ENCODE assay signal across 1 cellular context in the genomic region with DNA sequence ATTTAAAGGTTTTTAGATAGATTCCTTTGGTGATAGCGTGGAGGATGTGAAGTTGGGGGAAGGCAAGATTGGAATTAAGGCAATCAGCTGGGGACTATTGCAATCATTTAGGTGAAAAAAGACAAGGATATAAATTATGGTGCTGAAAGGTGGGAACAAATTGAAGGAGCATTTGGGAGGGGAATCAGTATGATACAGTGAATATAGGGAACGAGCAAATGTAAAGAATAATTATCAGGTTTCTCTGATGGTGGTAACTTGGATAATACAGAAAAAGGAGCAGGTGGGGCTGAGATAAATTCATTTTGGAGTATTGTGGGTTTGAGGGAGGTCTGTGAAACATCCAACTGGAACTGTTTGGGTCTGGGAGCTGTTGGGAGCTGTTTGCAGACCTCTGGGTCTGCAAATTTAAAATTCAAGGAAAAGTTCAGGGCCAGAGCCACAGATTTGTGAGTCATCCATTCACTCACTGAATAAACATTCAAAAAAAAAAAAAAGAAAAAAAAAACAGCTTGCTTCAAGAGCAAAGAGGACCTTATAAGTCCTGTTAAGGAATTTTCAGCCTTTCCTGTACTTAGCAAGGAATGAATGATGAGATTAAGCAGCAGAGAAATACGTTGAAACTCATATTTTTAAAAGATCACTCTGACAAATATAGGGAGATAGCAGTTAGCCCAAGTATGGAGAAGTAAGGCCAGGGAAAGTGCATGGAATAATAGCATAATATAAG.
TF ChIP-seq lines count a peak whose summit lies in the region.

No MANE protein-coding gene starts in this region.

TF ChIP-seq in HepG2, 621 proteins besides CTCF, POLR2A, EP300 and RAD21 (continued from another document and continues in another):
- TF ChIP-seq YEATS4 (CRISPR knock-in tag; IDR thresholded peaks at IDR 0.05; ENCODE audit: borderline replicate concordance) = 0 out of 2 replicates have a peak, but pooled peaks have one; percentile 41
- TF ChIP-seq RNF2 (conservative IDR thresholded peaks at IDR 0.05; ENCODE audit: low read depth) = no peak
- TF ChIP-seq KLF12 (CRISPR knock-in tag; IDR thresholded peaks at IDR 0.05; ENCODE audit: borderline replicate concordance) = no peak
- no peak for TF ChIP-seq SIN3B (IDR thresholded peaks at IDR 0.05; ENCODE audit: low read length)
- TF ChIP-seq BORCS8-MEF2B (CRISPR knock-in tag; IDR thresholded peaks at IDR 0.05) = no peak
- TF ChIP-seq, protein P1, sequence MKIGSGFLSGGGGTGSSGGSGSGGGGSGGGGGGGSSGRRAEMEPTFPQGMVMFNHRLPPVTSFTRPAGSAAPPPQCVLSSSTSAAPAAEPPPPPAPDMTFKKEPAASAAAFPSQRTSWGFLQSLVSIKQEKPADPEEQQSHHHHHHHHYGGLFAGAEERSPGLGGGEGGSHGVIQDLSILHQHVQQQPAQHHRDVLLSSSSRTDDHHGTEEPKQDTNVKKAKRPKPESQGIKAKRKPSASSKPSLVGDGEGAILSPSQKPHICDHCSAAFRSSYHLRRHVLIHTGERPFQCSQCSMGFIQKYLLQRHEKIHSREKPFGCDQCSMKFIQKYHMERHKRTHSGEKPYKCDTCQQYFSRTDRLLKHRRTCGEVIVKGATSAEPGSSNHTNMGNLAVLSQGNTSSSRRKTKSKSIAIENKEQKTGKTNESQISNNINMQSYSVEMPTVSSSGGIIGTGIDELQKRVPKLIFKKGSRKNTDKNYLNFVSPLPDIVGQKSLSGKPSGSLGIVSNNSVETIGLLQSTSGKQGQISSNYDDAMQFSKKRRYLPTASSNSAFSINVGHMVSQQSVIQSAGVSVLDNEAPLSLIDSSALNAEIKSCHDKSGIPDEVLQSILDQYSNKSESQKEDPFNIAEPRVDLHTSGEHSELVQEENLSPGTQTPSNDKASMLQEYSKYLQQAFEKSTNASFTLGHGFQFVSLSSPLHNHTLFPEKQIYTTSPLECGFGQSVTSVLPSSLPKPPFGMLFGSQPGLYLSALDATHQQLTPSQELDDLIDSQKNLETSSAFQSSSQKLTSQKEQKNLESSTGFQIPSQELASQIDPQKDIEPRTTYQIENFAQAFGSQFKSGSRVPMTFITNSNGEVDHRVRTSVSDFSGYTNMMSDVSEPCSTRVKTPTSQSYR (CRISPR knock-in tag; IDR thresholded peaks at IDR 0.05; ENCODE audit: borderline replicate concordance) = no peak
- TF ChIP-seq, protein P2, sequence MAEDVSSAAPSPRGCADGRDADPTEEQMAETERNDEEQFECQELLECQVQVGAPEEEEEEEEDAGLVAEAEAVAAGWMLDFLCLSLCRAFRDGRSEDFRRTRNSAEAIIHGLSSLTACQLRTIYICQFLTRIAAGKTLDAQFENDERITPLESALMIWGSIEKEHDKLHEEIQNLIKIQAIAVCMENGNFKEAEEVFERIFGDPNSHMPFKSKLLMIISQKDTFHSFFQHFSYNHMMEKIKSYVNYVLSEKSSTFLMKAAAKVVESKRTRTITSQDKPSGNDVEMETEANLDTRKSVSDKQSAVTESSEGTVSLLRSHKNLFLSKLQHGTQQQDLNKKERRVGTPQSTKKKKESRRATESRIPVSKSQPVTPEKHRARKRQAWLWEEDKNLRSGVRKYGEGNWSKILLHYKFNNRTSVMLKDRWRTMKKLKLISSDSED (CRISPR knock-in tag; IDR thresholded peaks at IDR 0.05) = no peak
- no peak for TF ChIP-seq TAF15 (IDR thresholded peaks at IDR 0.05; ENCODE audit: low read depth, low read length, poor library complexity, severe bottlenecking)
- TF ChIP-seq SALL2 (CRISPR knock-in tag; IDR thresholded peaks at IDR 0.05) = no peak
- no peak for TF ChIP-seq ZNF550 (CRISPR knock-in tag; IDR thresholded peaks at IDR 0.05; ENCODE audit: borderline replicate concordance)
- peak; percentile 73 for TF ChIP-seq SRF (IDR thresholded peaks at IDR 0.05; ENCODE audit: low read depth, low read length)
- no peak for TF ChIP-seq MXD4 (CRISPR knock-in tag; IDR thresholded peaks at IDR 0.05)
- TF ChIP-seq, protein P3, sequence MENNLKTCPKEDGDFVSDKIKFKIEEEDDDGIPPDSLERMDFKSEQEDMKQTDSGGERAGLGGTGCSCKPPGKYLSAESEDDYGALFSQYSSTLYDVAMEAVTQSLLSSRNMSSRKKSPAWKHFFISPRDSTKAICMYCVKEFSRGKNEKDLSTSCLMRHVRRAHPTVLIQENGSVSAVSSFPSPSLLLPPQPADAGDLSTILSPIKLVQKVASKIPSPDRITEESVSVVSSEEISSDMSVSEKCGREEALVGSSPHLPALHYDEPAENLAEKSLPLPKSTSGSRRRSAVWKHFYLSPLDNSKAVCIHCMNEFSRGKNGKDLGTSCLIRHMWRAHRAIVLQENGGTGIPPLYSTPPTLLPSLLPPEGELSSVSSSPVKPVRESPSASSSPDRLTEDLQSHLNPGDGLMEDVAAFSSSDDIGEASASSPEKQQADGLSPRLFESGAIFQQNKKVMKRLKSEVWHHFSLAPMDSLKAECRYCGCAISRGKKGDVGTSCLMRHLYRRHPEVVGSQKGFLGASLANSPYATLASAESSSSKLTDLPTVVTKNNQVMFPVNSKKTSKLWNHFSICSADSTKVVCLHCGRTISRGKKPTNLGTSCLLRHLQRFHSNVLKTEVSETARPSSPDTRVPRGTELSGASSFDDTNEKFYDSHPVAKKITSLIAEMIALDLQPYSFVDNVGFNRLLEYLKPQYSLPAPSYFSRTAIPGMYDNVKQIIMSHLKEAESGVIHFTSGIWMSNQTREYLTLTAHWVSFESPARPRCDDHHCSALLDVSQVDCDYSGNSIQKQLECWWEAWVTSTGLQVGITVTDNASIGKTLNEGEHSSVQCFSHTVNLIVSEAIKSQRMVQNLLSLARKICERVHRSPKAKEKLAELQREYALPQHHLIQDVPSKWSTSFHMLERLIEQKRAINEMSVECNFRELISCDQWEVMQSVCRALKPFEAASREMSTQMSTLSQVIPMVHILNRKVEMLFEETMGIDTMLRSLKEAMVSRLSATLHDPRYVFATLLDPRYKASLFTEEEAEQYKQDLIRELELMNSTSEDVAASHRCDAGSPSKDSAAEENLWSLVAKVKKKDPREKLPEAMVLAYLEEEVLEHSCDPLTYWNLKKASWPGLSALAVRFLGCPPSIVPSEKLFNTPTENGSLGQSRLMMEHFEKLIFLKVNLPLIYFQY (CRISPR knock-in tag; IDR thresholded peaks at IDR 0.05; ENCODE audit: borderline replicate concordance) = peak; percentile 91; the same call in 1 of the 2 replicates
- TF ChIP-seq, protein P4, sequence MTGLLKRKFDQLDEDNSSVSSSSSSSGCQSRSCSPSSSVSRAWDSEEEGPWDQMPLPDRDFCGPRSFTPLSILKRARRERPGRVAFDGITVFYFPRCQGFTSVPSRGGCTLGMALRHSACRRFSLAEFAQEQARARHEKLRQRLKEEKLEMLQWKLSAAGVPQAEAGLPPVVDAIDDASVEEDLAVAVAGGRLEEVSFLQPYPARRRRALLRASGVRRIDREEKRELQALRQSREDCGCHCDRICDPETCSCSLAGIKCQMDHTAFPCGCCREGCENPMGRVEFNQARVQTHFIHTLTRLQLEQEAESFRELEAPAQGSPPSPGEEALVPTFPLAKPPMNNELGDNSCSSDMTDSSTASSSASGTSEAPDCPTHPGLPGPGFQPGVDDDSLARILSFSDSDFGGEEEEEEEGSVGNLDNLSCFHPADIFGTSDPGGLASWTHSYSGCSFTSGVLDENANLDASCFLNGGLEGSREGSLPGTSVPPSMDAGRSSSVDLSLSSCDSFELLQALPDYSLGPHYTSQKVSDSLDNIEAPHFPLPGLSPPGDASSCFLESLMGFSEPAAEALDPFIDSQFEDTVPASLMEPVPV (CRISPR knock-in tag; IDR thresholded peaks at IDR 0.05) = no peak
- TF ChIP-seq, protein P5, sequence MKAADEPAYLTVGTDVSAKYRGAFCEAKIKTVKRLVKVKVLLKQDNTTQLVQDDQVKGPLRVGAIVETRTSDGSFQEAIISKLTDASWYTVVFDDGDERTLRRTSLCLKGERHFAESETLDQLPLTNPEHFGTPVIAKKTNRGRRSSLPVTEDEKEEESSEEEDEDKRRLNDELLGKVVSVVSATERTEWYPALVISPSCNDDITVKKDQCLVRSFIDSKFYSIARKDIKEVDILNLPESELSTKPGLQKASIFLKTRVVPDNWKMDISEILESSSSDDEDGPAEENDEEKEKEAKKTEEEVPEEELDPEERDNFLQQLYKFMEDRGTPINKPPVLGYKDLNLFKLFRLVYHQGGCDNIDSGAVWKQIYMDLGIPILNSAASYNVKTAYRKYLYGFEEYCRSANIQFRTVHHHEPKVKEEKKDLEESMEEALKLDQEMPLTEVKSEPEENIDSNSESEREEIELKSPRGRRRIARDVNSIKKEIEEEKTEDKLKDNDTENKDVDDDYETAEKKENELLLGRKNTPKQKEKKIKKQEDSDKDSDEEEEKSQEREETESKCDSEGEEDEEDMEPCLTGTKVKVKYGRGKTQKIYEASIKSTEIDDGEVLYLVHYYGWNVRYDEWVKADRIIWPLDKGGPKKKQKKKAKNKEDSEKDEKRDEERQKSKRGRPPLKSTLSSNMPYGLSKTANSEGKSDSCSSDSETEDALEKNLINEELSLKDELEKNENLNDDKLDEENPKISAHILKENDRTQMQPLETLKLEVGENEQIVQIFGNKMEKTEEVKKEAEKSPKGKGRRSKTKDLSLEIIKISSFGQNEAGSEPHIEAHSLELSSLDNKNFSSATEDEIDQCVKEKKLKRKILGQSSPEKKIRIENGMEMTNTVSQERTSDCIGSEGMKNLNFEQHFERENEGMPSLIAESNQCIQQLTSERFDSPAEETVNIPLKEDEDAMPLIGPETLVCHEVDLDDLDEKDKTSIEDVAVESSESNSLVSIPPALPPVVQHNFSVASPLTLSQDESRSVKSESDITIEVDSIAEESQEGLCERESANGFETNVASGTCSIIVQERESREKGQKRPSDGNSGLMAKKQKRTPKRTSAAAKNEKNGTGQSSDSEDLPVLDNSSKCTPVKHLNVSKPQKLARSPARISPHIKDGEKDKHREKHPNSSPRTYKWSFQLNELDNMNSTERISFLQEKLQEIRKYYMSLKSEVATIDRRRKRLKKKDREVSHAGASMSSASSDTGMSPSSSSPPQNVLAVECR (CRISPR knock-in tag; IDR thresholded peaks at IDR 0.05; ENCODE audit: borderline replicate concordance) = no peak
- no peak for TF ChIP-seq ZNF780A (CRISPR knock-in tag; IDR thresholded peaks at IDR 0.05)
- no peak for TF ChIP-seq HCFC1 (IDR thresholded peaks at IDR 0.05; ENCODE audit: low read depth, low read length)
- TF ChIP-seq SMAD1 (CRISPR knock-in tag; IDR thresholded peaks at IDR 0.05; ENCODE audit: borderline replicate concordance, low read depth) = no peak
- TF ChIP-seq ELF4 (CRISPR knock-in tag; IDR thresholded peaks at IDR 0.05; ENCODE audit: borderline replicate concordance) = peak; percentile 69; the same call in 1 of the 2 replicates
- TF ChIP-seq, protein P6, sequence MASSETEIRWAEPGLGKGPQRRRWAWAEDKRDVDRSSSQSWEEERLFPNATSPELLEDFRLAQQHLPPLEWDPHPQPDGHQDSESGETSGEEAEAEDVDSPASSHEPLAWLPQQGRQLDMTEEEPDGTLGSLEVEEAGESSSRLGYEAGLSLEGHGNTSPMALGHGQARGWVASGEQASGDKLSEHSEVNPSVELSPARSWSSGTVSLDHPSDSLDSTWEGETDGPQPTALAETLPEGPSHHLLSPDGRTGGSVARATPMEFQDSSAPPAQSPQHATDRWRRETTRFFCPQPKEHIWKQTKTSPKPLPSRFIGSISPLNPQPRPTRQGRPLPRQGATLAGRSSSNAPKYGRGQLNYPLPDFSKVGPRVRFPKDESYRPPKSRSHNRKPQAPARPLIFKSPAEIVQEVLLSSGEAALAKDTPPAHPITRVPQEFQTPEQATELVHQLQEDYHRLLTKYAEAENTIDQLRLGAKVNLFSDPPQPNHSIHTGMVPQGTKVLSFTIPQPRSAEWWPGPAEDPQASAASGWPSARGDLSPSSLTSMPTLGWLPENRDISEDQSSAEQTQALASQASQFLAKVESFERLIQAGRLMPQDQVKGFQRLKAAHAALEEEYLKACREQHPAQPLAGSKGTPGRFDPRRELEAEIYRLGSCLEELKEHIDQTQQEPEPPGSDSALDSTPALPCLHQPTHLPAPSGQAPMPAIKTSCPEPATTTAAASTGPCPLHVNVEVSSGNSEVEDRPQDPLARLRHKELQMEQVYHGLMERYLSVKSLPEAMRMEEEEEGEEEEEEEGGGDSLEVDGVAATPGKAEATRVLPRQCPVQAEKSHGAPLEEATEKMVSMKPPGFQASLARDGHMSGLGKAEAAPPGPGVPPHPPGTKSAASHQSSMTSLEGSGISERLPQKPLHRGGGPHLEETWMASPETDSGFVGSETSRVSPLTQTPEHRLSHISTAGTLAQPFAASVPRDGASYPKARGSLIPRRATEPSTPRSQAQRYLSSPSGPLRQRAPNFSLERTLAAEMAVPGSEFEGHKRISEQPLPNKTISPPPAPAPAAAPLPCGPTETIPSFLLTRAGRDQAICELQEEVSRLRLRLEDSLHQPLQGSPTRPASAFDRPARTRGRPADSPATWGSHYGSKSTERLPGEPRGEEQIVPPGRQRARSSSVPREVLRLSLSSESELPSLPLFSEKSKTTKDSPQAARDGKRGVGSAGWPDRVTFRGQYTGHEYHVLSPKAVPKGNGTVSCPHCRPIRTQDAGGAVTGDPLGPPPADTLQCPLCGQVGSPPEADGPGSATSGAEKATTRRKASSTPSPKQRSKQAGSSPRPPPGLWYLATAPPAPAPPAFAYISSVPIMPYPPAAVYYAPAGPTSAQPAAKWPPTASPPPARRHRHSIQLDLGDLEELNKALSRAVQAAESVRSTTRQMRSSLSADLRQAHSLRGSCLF (CRISPR knock-in tag; IDR thresholded peaks at IDR 0.05; ENCODE audit: borderline replicate concordance) = no peak
- no peak for TF ChIP-seq SMAD9 (CRISPR knock-in tag; IDR thresholded peaks at IDR 0.05)
- TF ChIP-seq ZKSCAN5 (CRISPR knock-in tag; IDR thresholded peaks at IDR 0.05) = no peak
- TF ChIP-seq ATAD3A (CRISPR knock-in tag; IDR thresholded peaks at IDR 0.05) = no peak
- no peak for TF ChIP-seq RFXAP (CRISPR knock-in tag; IDR thresholded peaks at IDR 0.05; ENCODE audit: borderline replicate concordance)
- peak; percentile 97 for TF ChIP-seq PPARG (CRISPR knock-in tag; conservative IDR thresholded peaks at IDR 0.05)
- TF ChIP-seq, protein P7, sequence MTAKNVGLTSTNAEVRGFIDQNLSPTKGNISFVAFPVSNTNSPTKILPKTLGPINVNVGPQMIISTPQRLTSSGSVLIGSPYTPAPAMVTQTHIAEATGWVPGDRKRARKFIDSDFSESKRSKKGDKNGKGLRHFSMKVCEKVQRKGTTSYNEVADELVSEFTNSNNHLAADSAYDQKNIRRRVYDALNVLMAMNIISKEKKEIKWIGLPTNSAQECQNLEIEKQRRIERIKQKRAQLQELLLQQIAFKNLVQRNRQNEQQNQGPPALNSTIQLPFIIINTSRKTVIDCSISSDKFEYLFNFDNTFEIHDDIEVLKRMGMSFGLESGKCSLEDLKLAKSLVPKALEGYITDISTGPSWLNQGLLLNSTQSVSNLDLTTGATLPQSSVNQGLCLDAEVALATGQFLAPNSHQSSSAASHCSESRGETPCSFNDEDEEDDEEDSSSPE (CRISPR knock-in tag; IDR thresholded peaks at IDR 0.05) = no peak
- TF ChIP-seq, protein P8, sequence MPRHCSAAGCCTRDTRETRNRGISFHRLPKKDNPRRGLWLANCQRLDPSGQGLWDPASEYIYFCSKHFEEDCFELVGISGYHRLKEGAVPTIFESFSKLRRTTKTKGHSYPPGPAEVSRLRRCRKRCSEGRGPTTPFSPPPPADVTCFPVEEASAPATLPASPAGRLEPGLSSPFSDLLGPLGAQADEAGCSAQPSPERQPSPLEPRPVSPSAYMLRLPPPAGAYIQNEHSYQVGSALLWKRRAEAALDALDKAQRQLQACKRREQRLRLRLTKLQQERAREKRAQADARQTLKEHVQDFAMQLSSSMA (CRISPR knock-in tag; IDR thresholded peaks at IDR 0.05) = no peak
- TF ChIP-seq AHR (CRISPR knock-in tag; IDR thresholded peaks at IDR 0.05) = no peak
- TF ChIP-seq ZNF841 (CRISPR knock-in tag; IDR thresholded peaks at IDR 0.05; ENCODE audit: borderline replicate concordance) = no peak
- no peak for TF ChIP-seq ZNF749 (CRISPR knock-in tag; IDR thresholded peaks at IDR 0.05; ENCODE audit: borderline replicate concordance)
- no peak for TF ChIP-seq SAFB2 (CRISPR knock-in tag; IDR thresholded peaks at IDR 0.05; ENCODE audit: borderline replicate concordance, low read depth)
- TF ChIP-seq ZNF549 (CRISPR knock-in tag; IDR thresholded peaks at IDR 0.05) = no peak
- no peak for TF ChIP-seq KAT8 (CRISPR knock-in tag; IDR thresholded peaks at IDR 0.05)
